13 cellular contexts compared by ENCODE assay signal in the genomic region with DNA sequence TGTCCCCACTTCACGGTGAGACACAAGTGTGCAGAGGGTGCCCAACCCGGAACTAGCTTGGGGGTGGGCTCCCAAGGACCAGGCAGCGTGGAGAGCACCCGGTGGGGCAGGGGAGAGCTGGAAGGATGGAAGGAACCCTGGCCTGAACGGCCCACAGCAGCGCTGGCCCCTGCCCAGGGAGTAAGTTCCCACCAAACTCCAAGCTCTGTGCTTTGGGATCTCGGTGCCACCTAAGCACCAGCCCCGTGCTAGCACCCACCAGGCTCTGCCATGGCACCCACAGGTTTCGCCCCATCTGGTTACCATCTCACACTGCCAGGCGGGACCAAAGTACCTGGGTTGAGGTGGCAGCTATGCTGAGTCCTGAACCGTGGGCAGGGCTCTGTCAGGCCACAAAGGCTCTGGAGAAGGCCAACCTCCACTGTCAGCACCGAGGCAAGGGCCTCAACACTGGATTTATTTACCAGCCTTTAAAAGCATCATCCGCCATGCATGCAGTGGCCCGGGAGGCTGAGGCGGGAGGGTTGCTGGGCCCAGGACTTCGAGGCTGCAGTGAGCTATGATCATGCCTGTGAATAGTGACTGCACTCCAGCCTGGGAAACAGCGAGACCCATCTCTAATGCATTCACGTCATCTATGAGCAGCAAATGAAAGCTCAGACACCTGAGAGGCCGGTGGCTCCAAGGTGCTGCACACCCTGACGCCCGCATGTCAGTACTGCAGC. TPM values are rescaled to one million over a fixed set of nuclear protein-coding genes. Genes with fewer than 3 reads are reported as not detected.
DNase-seq lines count a peak whose midpoint lies in the region; ATAC-seq, FAIRE-seq and TF ChIP-seq lines count a peak whose summit lies in the region.
"Had no signal": no experiment of that assay in that cellular context is flagged by ENCODE, and none has a peak within 500 bp of the region (broad histone marks: within the 10 kb centered on the region; RNA-seq: fewer than 3 reads in every experiment).

No MANE protein-coding gene starts in this region.

- H3K9me3 ChIP-seq in Loucy (ENCODE audit: insufficient read depth, low read depth, low read length) (no peaks in the 10 kb centered on the region), hepatocyte (ENCODE audit: low read depth) (no peaks in the 10 kb centered on the region)
- H3K9me3 ChIP-seq: breast epithelium had no signal

- peak; percentile 24 for DNase-seq in Right ventricle myocardium superior
- DNase-seq in cardiac septum (ENCODE audit: low spot score), result no peak
- no peak for DNase-seq in hepatocyte (ENCODE audit: low spot score)
- no peak for DNase-seq in urothelium cell line (ENCODE audit: low spot score)
- no peak for DNase-seq in SKM-1 treated with dmso at 0.1 percent for 144 hours (lab: John Stamatoyannopoulos, UW; ENCODE audit: unreplicated experiment)
- DNase-seq in ACHN, result no peak
- DNase-seq: activated gamma-delta T cell, Kasumi-1, kidney glomerular epithelial cell had no signal

- H3K36me3 ChIP-seq in Loucy (ENCODE audit: insufficient read depth, low read length) (no peaks in the 10 kb centered on the region), hepatocyte (replicated peaks; ENCODE audit: insufficient read depth, low read depth) (no peaks in the 10 kb centered on the region)
- H3K36me3 ChIP-seq: breast epithelium had no signal

- WGBS in hepatocyte (ENCODE audit: low lambda C conversion rate, missing lambda C conversion rate), result 93% methylated on average over 21 of the region's 21 CpGs

- H3K79me2 ChIP-seq in Loucy (ENCODE audit: insufficient read depth, low read length) (no peaks in the 10 kb centered on the region), hepatocyte (no peaks in the 10 kb centered on the region)

- H3K4me3 ChIP-seq in Loucy (ENCODE audit: low read length, poor library complexity, severe bottlenecking) (no peak overlapping the region), hepatocyte (no peak overlapping the region)
- H3K4me3 ChIP-seq: breast epithelium, SK-N-MC had no signal

- H4K20me1 ChIP-seq in Loucy (ENCODE audit: insufficient read depth, low read length, poor library complexity, severe bottlenecking), result no peaks in the 10 kb centered on the region
- no peaks in the 10 kb centered on the region for H4K20me1 ChIP-seq in hepatocyte (ENCODE audit: insufficient read depth, poor library complexity, severe bottlenecking)

- H3K4me2 ChIP-seq in Loucy (ENCODE audit: low read depth, low read length, poor library complexity, severe bottlenecking) (no peak overlapping the region), hepatocyte (no peak overlapping the region)

- intact Hi-C loops in Right ventricle myocardium superior (cut with DNase I), result no loop called here
- intact Hi-C loops in cardiac septum (cut with DNase I), result no loop called here

- FAIRE-seq in urothelium cell line (lab: Jason Lieb, UNC), result peak; percentile 48

- in situ Hi-C loops in ACHN (cut with HindIII; ENCODE audit: low pct_ligation_motif_present, low pct_unique_long_range_greater_than_20kb, low sequenced_read_pairs), result no loop called here

- H3K27me3 ChIP-seq in Loucy (ENCODE audit: insufficient read depth, low read length, poor library complexity, severe bottlenecking), result no peaks in the 10 kb centered on the region
- H3K27me3 ChIP-seq in hepatocyte, result no peaks in the 10 kb centered on the region
- H3K27me3 ChIP-seq: breast epithelium had no signal

- no peaks in the 10 kb centered on the region for H3F3A ChIP-seq in Loucy (ENCODE audit: low read depth)

- H3K27ac ChIP-seq in hepatocyte, result peak overlapping the region; percentile 68
- H3K27ac ChIP-seq: breast epithelium had no signal

- ATAC-seq in Right ventricle myocardium superior (ENCODE audit: poor library complexity) (no peak), GM19023 (IDR thresholded peaks at IDR 0.05; ENCODE audit: unreplicated experiment) (no peak)

- H3K9ac ChIP-seq in Loucy (ENCODE audit: low read depth, low read length, poor library complexity, severe bottlenecking), result peak overlapping the region; percentile 7

- TF ChIP-seq CTCF in Loucy (conservative IDR thresholded peaks at IDR 0.05; ENCODE audit: low read length) (no peak), hepatocyte (IDR thresholded peaks at IDR 0.05; ENCODE audit: poor library complexity) (no peak)

- H3K9me2 ChIP-seq in Loucy (replicated peaks; ENCODE audit: low read depth, low read length) (no peaks in the 10 kb centered on the region), hepatocyte (replicated peaks; ENCODE audit: insufficient read depth) (no peaks in the 10 kb centered on the region)

- H2AFZ ChIP-seq in Loucy (ENCODE audit: low read length) (no peak overlapping the region), hepatocyte (no peak overlapping the region)

- H3K4me1 ChIP-seq in Loucy (ENCODE audit: insufficient read depth, low read length, poor library complexity, severe bottlenecking), result peaks cover 19% of the 10 kb centered on the region
- H3K4me1 ChIP-seq in hepatocyte (ENCODE audit: insufficient read depth), result peaks cover 8% of the 10 kb centered on the region

RNA-seq across cellular contexts. Expression of a gene that starts 16.0 kb away (rescaled TPM):
- total RNA-seq in Right ventricle myocardium superior, result 2.5 TPM
- total RNA-seq in cardiac septum, result 2.9 TPM
- total RNA-seq in hepatocyte, result 3.6 and 4.5 TPM in 2 replicates
- 9.1 and 11.1 TPM in 2 replicates for polyA plus RNA-seq in hepatocyte

RNA-seq across cellular contexts. Expression of a gene that starts 56.0 kb away (rescaled TPM):
- total RNA-seq in Right ventricle myocardium superior (6.0 TPM), cardiac septum (8.8 TPM), hepatocyte (29.4 and 35.4 TPM in 2 replicates)
- 37.3 and 54.3 TPM in 2 replicates for polyA plus RNA-seq in hepatocyte

RNA-seq across cellular contexts. Expression of a gene that starts 59.6 kb away (rescaled TPM):
- 26.3 TPM for total RNA-seq in Right ventricle myocardium superior
- total RNA-seq in cardiac septum, result 12.6 TPM
- 5.2 and 6.5 TPM in 2 replicates for total RNA-seq in hepatocyte
- 2.1 and 2.6 TPM in 2 replicates for polyA plus RNA-seq in hepatocyte
